ENCODE assay signal across 26 cellular contexts in the genomic region with DNA sequence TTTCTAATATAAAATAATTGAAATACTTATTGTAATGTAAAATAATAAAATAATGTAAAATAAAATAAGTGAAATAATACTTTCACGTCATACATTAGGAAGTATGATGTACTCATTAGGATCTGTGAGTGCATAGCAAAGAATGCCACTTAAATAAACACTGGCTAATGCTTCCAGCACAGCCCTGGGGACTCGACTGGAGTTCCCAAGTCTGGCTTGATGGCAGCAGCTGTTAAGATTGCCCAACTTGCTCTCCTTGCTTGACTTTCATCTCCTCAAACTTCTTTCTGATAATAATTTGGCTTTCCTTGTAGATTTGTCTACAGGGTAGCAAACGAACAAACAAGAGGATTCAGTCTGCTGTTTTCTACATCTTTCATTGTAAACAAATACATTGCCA.
"Had no signal": no experiment of that assay in that cellular context is flagged by ENCODE, and none has a peak within 500 bp of the region (broad histone marks: within the 10 kb centered on the region; RNA-seq: fewer than 3 reads in every experiment).

No MANE protein-coding gene starts in this region.

- H3K4me3 Mint-ChIP-seq: immature natural killer cell; mesothelial cell of epicardium; naive thymus-derived CD4-positive, alpha-beta T cell; natural killer cell treated with Interleukin-12 subunit alpha and Interleukin-12 subunit beta and Interleukin-15 and Interleukin-18, amount 100 ng/mL, for 72 hours; stimulated activated effector memory CD8-positive, alpha-beta T cell treated with anti-CD3 and anti-CD28 coated beads, Interleukin-12 subunit alpha, Interleukin-12 subunit beta, amount 100 ng/mL, for 72 hours; stimulated activated naive CD8-positive, alpha-beta T cell treated with anti-CD3 and anti-CD28 coated beads, Interleukin-15, Interleukin-2, amounts not matched to agents 100 ng/mL and 50 ng/mL, for 24 hours had no signal

- H3K4me3 ChIP-seq: left lung, lower lobe of right lung, ovary, spleen, suprapubic skin, thoracic aorta, tibial artery, upper lobe of right lung had no signal

- H3K27me3 Mint-ChIP-seq: progenitor cell of endocrine pancreas had no signal

- H3K27me3 ChIP-seq: left lung, ovary, spleen, suprapubic skin, tibial artery, upper lobe of right lung had no signal

- H3K36me3 ChIP-seq: left lung, lower lobe of right lung, ovary, spleen, suprapubic skin, thoracic aorta, tibial artery, upper lobe of right lung had no signal

- DNase-seq: hippocampal formation; immature natural killer cell; kidney; left colon; left lung; lower lobe of right lung; mammary epithelial cell; mesendoderm; naive thymus-derived CD4-positive, alpha-beta T cell; ovary; right cardiac atrium; small intestine; spleen; stimulated activated CD4-positive, alpha-beta T cell treated with anti-CD3 and anti-CD28 coated beads, Interleukin-4, amount 100 ng/mL, for 24 hours; stimulated activated naive CD4-positive, alpha-beta T cell; tibial artery; trophoblast cell; upper lobe of right lung had no signal

- H3K27ac Mint-ChIP-seq: immature natural killer cell; mesothelial cell of epicardium; naive thymus-derived CD4-positive, alpha-beta T cell; natural killer cell treated with Interleukin-12 subunit alpha and Interleukin-12 subunit beta and Interleukin-15 and Interleukin-18, amount 100 ng/mL, for 72 hours; progenitor cell of endocrine pancreas; stimulated activated effector memory CD8-positive, alpha-beta T cell treated with anti-CD3 and anti-CD28 coated beads, Interleukin-12 subunit alpha, Interleukin-12 subunit beta, amount 100 ng/mL, for 72 hours; stimulated activated naive CD8-positive, alpha-beta T cell treated with anti-CD3 and anti-CD28 coated beads, Interleukin-15, Interleukin-2, amounts not matched to agents 100 ng/mL and 50 ng/mL, for 24 hours had no signal

- H3K4me1 ChIP-seq: left lung, lower lobe of right lung, spleen, suprapubic skin, tibial artery, upper lobe of right lung had no signal

- H3K27ac ChIP-seq: left lung, lower lobe of right lung, ovary, spleen, suprapubic skin, thoracic aorta, tibial artery, upper lobe of right lung had no signal

- ATAC-seq: left colon; left lung; lower lobe of right lung; naive thymus-derived CD4-positive, alpha-beta T cell; natural killer cell treated with Interleukin-12 subunit alpha and Interleukin-12 subunit beta and Interleukin-15 and Interleukin-18, amount 100 ng/mL, for 72 hours; right cardiac atrium; sciatic nerve; stimulated activated effector memory CD8-positive, alpha-beta T cell treated with anti-CD3 and anti-CD28 coated beads, Interleukin-12 subunit alpha, Interleukin-12 subunit beta, amount 100 ng/mL, for 72 hours; upper lobe of right lung had no signal

- H3K36me3 Mint-ChIP-seq: immature natural killer cell; stimulated activated effector memory CD8-positive, alpha-beta T cell treated with anti-CD3 and anti-CD28 coated beads, Interleukin-12 subunit alpha, Interleukin-12 subunit beta, amount 100 ng/mL, for 72 hours had no signal

- H3K9me3 ChIP-seq: ovary, thoracic aorta, tibial artery, upper lobe of right lung had no signal

- H3K4me1 Mint-ChIP-seq: immature natural killer cell; mesothelial cell of epicardium; naive thymus-derived CD4-positive, alpha-beta T cell; stimulated activated effector memory CD8-positive, alpha-beta T cell treated with anti-CD3 and anti-CD28 coated beads, Interleukin-12 subunit alpha, Interleukin-12 subunit beta, amount 100 ng/mL, for 72 hours had no signal
